10 cellular contexts compared by ENCODE assay signal in the genomic region with DNA sequence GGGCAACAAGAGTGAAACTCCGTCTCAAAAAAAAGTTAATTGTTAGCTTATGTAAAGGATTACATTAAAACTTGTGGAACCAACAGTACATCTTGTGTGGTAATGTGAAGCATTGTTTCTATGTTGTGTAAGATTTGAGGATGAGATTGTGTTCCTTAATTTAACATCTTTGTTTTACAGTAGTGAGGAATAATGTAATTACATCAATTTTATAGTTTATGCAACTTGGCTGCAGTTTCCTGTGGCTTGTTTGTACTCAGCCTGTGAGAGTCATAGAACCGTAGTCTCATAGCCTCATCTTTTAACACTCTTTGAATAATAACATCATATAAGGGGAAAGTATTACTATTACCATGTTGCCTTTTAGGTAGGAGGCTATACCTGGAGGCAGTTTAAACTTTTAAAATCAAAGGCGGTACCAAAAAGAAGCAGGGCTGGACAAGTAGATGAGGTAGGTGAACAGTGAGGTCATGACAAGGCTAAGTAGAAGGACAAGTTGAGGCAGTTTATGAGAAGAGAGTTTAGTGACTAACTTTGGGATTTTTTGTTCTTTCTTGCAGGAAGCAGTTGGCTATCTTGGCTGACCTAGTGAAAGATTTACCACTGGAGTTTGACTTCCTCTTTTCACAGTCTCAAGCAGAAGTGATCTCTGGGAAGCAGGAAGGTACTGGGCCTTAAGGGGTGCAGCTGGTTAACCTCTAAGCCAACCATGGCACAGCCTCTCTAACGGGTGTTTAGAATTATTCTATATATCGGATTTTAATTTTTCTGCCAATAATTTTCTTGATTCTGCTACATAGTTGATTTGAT. TPM values are rescaled to one million over a fixed set of nuclear protein-coding genes. Genes with fewer than 3 reads are reported as not detected.
A peak's percentile ranks its signal among the peaks of the same experiment; 100 is the strongest.
DNase-seq lines count a peak whose midpoint lies in the region; ATAC-seq and TF ChIP-seq lines count a peak whose summit lies in the region.
"Had no signal": no experiment of that assay in that cellular context is flagged by ENCODE, and none has a peak within 500 bp of the region (broad histone marks: within the 10 kb centered on the region; RNA-seq: fewer than 3 reads in every experiment).

No MANE protein-coding gene starts in this region.

- H3K36me3 Mint-ChIP-seq in CD8-positive, alpha-beta memory T cell, result peaks cover 3 to 41% (median 18%) of the 10 kb centered on the region in 3 donors
- no peaks in the 10 kb centered on the region for H3K36me3 Mint-ChIP-seq in glutamatergic neuron (ENCODE audit: unreplicated experiment)

- DNase-seq in SKM-1 treated with dmso at 0.1 percent for 144 hours (lab: John Stamatoyannopoulos, UW; ENCODE audit: unreplicated experiment), result peak; percentile 95
- no peak for DNase-seq in CD8-positive, alpha-beta memory T cell
- DNase-seq in glutamatergic neuron, result no peak
- no peak for DNase-seq in GM19240 (ENCODE audit: insufficient read length, low spot score)
- DNase-seq in stomach, result no peak
- DNase-seq: activated CD4-positive, alpha-beta T cell treated with anti-CD3 and anti-CD28 coated beads for 36 hours; heart right ventricle had no signal

- H3K27me3 ChIP-seq in neutrophil (no peaks in the 10 kb centered on the region), stomach (no peaks in the 10 kb centered on the region)
- H3K27me3 ChIP-seq in CD8-positive, alpha-beta memory T cell (ENCODE audit: insufficient read depth, low read length, poor library complexity, severe bottlenecking), result no peaks in the 10 kb centered on the region
- H3K27me3 ChIP-seq: heart right ventricle had no signal

- peak overlapping the region; percentile 79 for H3K27ac ChIP-seq in neutrophil
- H3K27ac ChIP-seq in CD8-positive, alpha-beta memory T cell (ENCODE audit: low read depth, low read length), result no peak overlapping the region
- H3K27ac ChIP-seq in stomach, result peak overlapping the region in 2 of 5 donors; percentile 13 to 16

- peaks cover 18% of the 10 kb centered on the region in 2 experiments for H3K4me1 ChIP-seq in neutrophil (ENCODE audit: control insufficient read depth in 1 of 2, insufficient read depth in 1 of 2, low read depth in 1 of 2, low read length in 1 of 2)
- H3K4me1 ChIP-seq in CD8-positive, alpha-beta memory T cell (ENCODE audit: insufficient read depth, low read length), result no peaks in the 10 kb centered on the region
- peaks cover 0 to 18% (median 2%) of the 10 kb centered on the region in 4 donors for H3K4me1 ChIP-seq in stomach

- no peaks in the 10 kb centered on the region for H3K27me3 Mint-ChIP-seq in CD8-positive, alpha-beta memory T cell
- no peaks in the 10 kb centered on the region for H3K27me3 Mint-ChIP-seq in glutamatergic neuron (ENCODE audit: unreplicated experiment)
- H3K27me3 Mint-ChIP-seq: activated CD4-positive, alpha-beta T cell treated with anti-CD3 and anti-CD28 coated beads for 36 hours had no signal

- POLR2A ChIA-PET in CD8-positive, alpha-beta memory T cell (lab: Charles Lee), result no interaction called here

- TF ChIP-seq EP300 in stomach (IDR thresholded peaks at IDR 0.05), result no peak

- no peaks in the 10 kb centered on the region for H3K9me3 Mint-ChIP-seq in CD8-positive, alpha-beta memory T cell
- H3K9me3 Mint-ChIP-seq in glutamatergic neuron (ENCODE audit: unreplicated experiment), result no peaks in the 10 kb centered on the region

- TF ChIP-seq CTCF in neutrophil (IDR thresholded peaks at IDR 0.05) (no peak), glutamatergic neuron (IDR thresholded peaks at IDR 0.05; ENCODE audit: partially characterized antibody, unreplicated experiment) (no peak), stomach (IDR thresholded peaks at IDR 0.05) (no peak)

- H3K9me3 ChIP-seq in neutrophil, result no peaks in the 10 kb centered on the region
- H3K9me3 ChIP-seq in CD8-positive, alpha-beta memory T cell (ENCODE audit: low read length), result no peaks in the 10 kb centered on the region
- H3K9me3 ChIP-seq in stomach, result no peaks in the 10 kb centered on the region
- H3K9me3 ChIP-seq: heart right ventricle had no signal

- no peak overlapping the region for H3K4me3 ChIP-seq in neutrophil (ENCODE audit: low read depth in 1 of 2, low read length in 1 of 2)
- no peak overlapping the region for H3K4me3 ChIP-seq in CD8-positive, alpha-beta memory T cell (ENCODE audit: low read length)
- no peak overlapping the region for H3K4me3 ChIP-seq in stomach
- H3K4me3 ChIP-seq: heart right ventricle had no signal

- H3K27ac Mint-ChIP-seq in CD8-positive, alpha-beta memory T cell, result no peak overlapping the region
- H3K27ac Mint-ChIP-seq in glutamatergic neuron (ENCODE audit: unreplicated experiment), result no peak overlapping the region
- H3K27ac Mint-ChIP-seq: activated CD4-positive, alpha-beta T cell treated with anti-CD3 and anti-CD28 coated beads for 36 hours had no signal

- H3K36me3 ChIP-seq in neutrophil, result peaks cover 9% of the 10 kb centered on the region
- H3K36me3 ChIP-seq in CD8-positive, alpha-beta memory T cell (ENCODE audit: insufficient read depth, low read length), result no peaks in the 10 kb centered on the region
- peaks cover 0 to 57% (median 31%) of the 10 kb centered on the region in 4 donors for H3K36me3 ChIP-seq in stomach

- ATAC-seq in GM19023 (IDR thresholded peaks at IDR 0.05; ENCODE audit: unreplicated experiment) (peak; percentile 79), HG02981 (IDR thresholded peaks at IDR 0.05; ENCODE audit: unreplicated experiment) (peak; percentile 88)
- ATAC-seq: activated CD4-positive, alpha-beta T cell treated with anti-CD3 and anti-CD28 coated beads for 36 hours had no signal

- H3K4me3 Mint-ChIP-seq in CD8-positive, alpha-beta memory T cell, result no peak overlapping the region
- H3K4me3 Mint-ChIP-seq in glutamatergic neuron (ENCODE audit: unreplicated experiment), result no peak overlapping the region
- H3K4me3 Mint-ChIP-seq: activated CD4-positive, alpha-beta T cell treated with anti-CD3 and anti-CD28 coated beads for 36 hours had no signal

- no peaks in the 10 kb centered on the region for H3K4me1 Mint-ChIP-seq in CD8-positive, alpha-beta memory T cell
- H3K4me1 Mint-ChIP-seq in glutamatergic neuron (ENCODE audit: low read depth, unreplicated experiment), result no peaks in the 10 kb centered on the region
- H3K4me1 Mint-ChIP-seq: activated CD4-positive, alpha-beta T cell treated with anti-CD3 and anti-CD28 coated beads for 36 hours had no signal

- 65 to 83% (median 71%) methylated on average over 5 of the region's 5 CpGs for WGBS in stomach, 5 donors

- CTCF ChIA-PET in CD8-positive, alpha-beta memory T cell (lab: Charles Lee), result no interaction called here

- no peak for TF ChIP-seq POLR2A in stomach (IDR thresholded peaks at IDR 0.05)

- intact Hi-C loops in stomach (cut with DNase I; ENCODE audit: low total_unique reads), result no loop called here

RNA-seq across cellular contexts. Expression of a gene that starts 26.1 kb away (rescaled TPM):
- total RNA-seq in CD8-positive, alpha-beta memory T cell, result 1 to 10 TPM; 7.4 to 8.3 TPM
- polyA plus RNA-seq in CD8-positive, alpha-beta memory T cell, result 2.0 TPM
- 11.0 TPM for total RNA-seq in glutamatergic neuron (ENCODE audit: unreplicated experiment)
- 10 to 100 TPM in 4 of 5 donors, not detected in 1; 12.2 to 36.2 (median 23.1) TPM for total RNA-seq in stomach
- polyA plus RNA-seq in stomach, result 1 to 10 TPM; 1.2 to 4.0 (median 2.1) TPM

RNA-seq across cellular contexts. Expression of a gene that starts 46.5 kb away (rescaled TPM):
- 10 to 100 TPM; 35.8 to 36.5 TPM for total RNA-seq in CD8-positive, alpha-beta memory T cell
- 34.5 TPM for polyA plus RNA-seq in CD8-positive, alpha-beta memory T cell
- total RNA-seq in glutamatergic neuron (ENCODE audit: unreplicated experiment), result 41.5 TPM
- 10 to 100 TPM in 4 of 5 donors, 1 to 10 TPM in 1; 9.3 to 34.3 (median 14.0) TPM for total RNA-seq in stomach
- 10 to 100 TPM; 10.0 to 13.7 (median 12.4) TPM for polyA plus RNA-seq in stomach

RNA-seq across cellular contexts. Expression of a gene that starts 46.6 kb away (rescaled TPM):
- 10 to 100 TPM; 26.7 to 27.5 TPM for total RNA-seq in CD8-positive, alpha-beta memory T cell
- polyA plus RNA-seq in CD8-positive, alpha-beta memory T cell, result 49.9 TPM
- total RNA-seq in glutamatergic neuron (ENCODE audit: unreplicated experiment) (10.5 TPM), stomach (10 to 100 TPM in 4 of 5 donors, 1 to 10 TPM in 1; 2.6 to 63.0 (median 45.2) TPM)
- 10 to 100 TPM; 22.4 to 33.6 (median 28.0) TPM for polyA plus RNA-seq in stomach
